In genomic region chr2:205170399-205170798, GRCh38 we compare ENCODE assay signal across 15 cellular contexts.
DNase-seq lines count a peak whose midpoint lies in the region; ATAC-seq and TF ChIP-seq lines count a peak whose summit lies in the region.
"Had no signal": no experiment of that assay in that cellular context is flagged by ENCODE, and none has a peak within 500 bp of the region (broad histone marks: within the 10 kb centered on the region; RNA-seq: fewer than 3 reads in every experiment).

No MANE protein-coding gene starts in this region.

- H3K27me3 ChIP-seq in stomach = no peaks in the 10 kb centered on the region
- H3K27me3 ChIP-seq: BLaER1 treated with 17β-estradiol and CSF1 and Interleukin-3, amounts not matched to agents 10 nM and 100 nM had no signal

- H3K9me3 ChIP-seq in stomach = no peaks in the 10 kb centered on the region

- H3K36me3 Mint-ChIP-seq in activated T-cell treated with anti-CD3 and anti-CD28 coated beads, Interleukin-2, amount 50 U/mL, for 72 hours (ENCODE audit: insufficient read depth in 2 of 2) = peaks cover 0 to 3% of the 10 kb centered on the region in 2 donors
- H3K36me3 Mint-ChIP-seq: CD8-positive, alpha-beta memory T cell had no signal

- peaks cover 0 to 3% (median 0%) of the 10 kb centered on the region in 4 donors for H3K36me3 ChIP-seq in stomach
- H3K36me3 ChIP-seq: BLaER1 treated with 17β-estradiol and CSF1 and Interleukin-3, amounts not matched to agents 10 nM and 100 nM had no signal

- H3K9me3 Mint-ChIP-seq in activated T-cell treated with anti-CD3 and anti-CD28 coated beads, Interleukin-2, amount 50 U/mL, for 72 hours = peaks cover 2 to 4% of the 10 kb centered on the region in 2 donors
- H3K9me3 Mint-ChIP-seq: CD8-positive, alpha-beta memory T cell had no signal

- no peak overlapping the region for H3K4me3 Mint-ChIP-seq in activated T-cell treated with anti-CD3 and anti-CD28 coated beads, Interleukin-2, amount 50 U/mL, for 72 hours
- H3K4me3 Mint-ChIP-seq: CD8-positive, alpha-beta memory T cell had no signal

- H3K27me3 Mint-ChIP-seq in activated T-cell treated with anti-CD3 and anti-CD28 coated beads, Interleukin-2, amount 50 U/mL, for 72 hours (ENCODE audit: low read depth) = no peaks in the 10 kb centered on the region

- no peak for TF ChIP-seq POLR2A in stomach (IDR thresholded peaks at IDR 0.05)

- intact Hi-C loops in stomach (cut with DNase I; ENCODE audit: low total_unique reads) = no loop called here

- H3K4me1 Mint-ChIP-seq in activated T-cell treated with anti-CD3 and anti-CD28 coated beads, Interleukin-2, amount 50 U/mL, for 72 hours (ENCODE audit: low read depth) = peaks cover 7% of the 10 kb centered on the region
- H3K4me1 Mint-ChIP-seq: CD8-positive, alpha-beta memory T cell had no signal

- TF ChIP-seq EP300 in stomach (IDR thresholded peaks at IDR 0.05) = no peak

- peaks cover 0 to 4% (median 0%) of the 10 kb centered on the region in 4 donors for H3K4me1 ChIP-seq in stomach

- H3K27ac Mint-ChIP-seq in activated T-cell treated with anti-CD3 and anti-CD28 coated beads, Interleukin-2, amount 50 U/mL, for 72 hours = no peak overlapping the region
- H3K27ac Mint-ChIP-seq: CD8-positive, alpha-beta memory T cell had no signal

- H3K4me3 ChIP-seq in stomach = no peak overlapping the region
- H3K4me3 ChIP-seq: BLaER1 treated with 17β-estradiol and CSF1 and Interleukin-3, amounts not matched to agents 10 nM and 100 nM had no signal

- peak; percentile 29 for ATAC-seq in left lobe of liver
- no peak for ATAC-seq in activated T-cell treated with anti-CD3 and anti-CD28 coated beads, Interleukin-2, amount 50 U/mL, for 72 hours (replicated peaks in 1 of 2)

- TF ChIP-seq CTCF in stomach (IDR thresholded peaks at IDR 0.05) = no peak

- in situ Hi-C loops in SK-MEL-5 (cut with HindIII; ENCODE audit: low pct_unique_long_range_greater_than_20kb, low sequenced_read_pairs) = no loop called here

- WGBS in stomach, 5 donors = 71 to 90% (median 83%) methylated on average over 12 of the region's 12 CpGs

- no peak overlapping the region for H3K27ac ChIP-seq in stomach
- H3K27ac ChIP-seq: BLaER1 treated with 17β-estradiol and CSF1 and Interleukin-3, amounts not matched to agents 10 nM and 100 nM had no signal

- DNase-seq in NCI-H146 (lab: John Stamatoyannopoulos, UW) (peak; percentile 2), NCI-H146 treated with DMSO at 0.1 percent for 48 hours (lab: John Stamatoyannopoulos, UW; ENCODE audit: unreplicated experiment) (no peak), NCI-H2171 (lab: John Stamatoyannopoulos, UW) (peak; percentile 17), SK-MEL-5 (ENCODE audit: low read depth, low spot score) (peak; percentile 33), left lobe of liver (ENCODE audit: low spot score) (no peak), stomach (no peak)
- no peak for DNase-seq in effector CD8-positive, alpha-beta T cell (lab: John Stamatoyannopoulos, UW)
- DNase-seq in activated T-cell treated with anti-CD3 and anti-CD28 coated beads, Interleukin-2, amount 50 U/mL, for 72 hours = no peak
- DNase-seq: CD8-positive, alpha-beta memory T cell; HCEC 1CT; NCI-H1930; NCI-H510A; NK-92 treated with Interleukin-12 subunit alpha and Interleukin-12 subunit beta, amount 100 ng/mL, for 24 hours; SHP77 treated with DMSO at 0.1 percent for 48 hours had no signal

Comparison
In these comparisons a context has a peak if more than half of its experiments do, and no peak if none do; other contexts are left out.
1. DNase-seq: peak in NCI-H146 (single experiment), NCI-H2171 (single experiment) and SK-MEL-5 (single experiment); none in NCI-H146 treated with DMSO at 0.1 percent for 48 hours (single experiment), left lobe of liver (single experiment), effector CD8-positive, alpha-beta T cell (single experiment), activated T-cell treated with anti-CD3 and anti-CD28 coated beads, Interleukin-2, amount 50 U/mL, for 72 hours (0 of 2) and stomach (single experiment).